Comparison of ENCODE assay signal across 14 cellular contexts in the genomic region with DNA sequence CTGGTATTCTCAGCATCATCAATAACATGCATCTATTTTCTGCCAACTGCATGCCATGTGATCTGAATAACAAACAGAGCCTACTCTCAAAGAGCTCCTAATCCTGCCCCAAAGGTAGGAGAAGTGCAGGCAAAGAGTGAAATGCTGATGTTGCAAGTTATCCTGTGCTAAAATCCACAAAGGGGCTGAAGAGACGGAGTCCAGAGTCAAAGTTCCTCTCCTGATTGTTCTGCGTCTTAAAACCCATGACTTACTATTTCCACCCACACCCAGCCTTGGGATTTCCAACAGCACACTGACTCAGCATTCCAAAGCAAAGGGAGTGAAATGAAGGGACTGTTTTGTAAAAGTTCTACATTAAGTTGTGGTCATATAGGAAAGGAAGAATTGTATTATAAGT. TPM values are rescaled to one million over a fixed set of nuclear protein-coding genes. Genes with fewer than 3 reads are reported as not detected.
DNase-seq lines count a peak whose midpoint lies in the region; ATAC-seq, FAIRE-seq and TF ChIP-seq lines count a peak whose summit lies in the region.
"Had no signal": no experiment of that assay in that cellular context is flagged by ENCODE, and none has a peak within 500 bp of the region (broad histone marks: within the 10 kb centered on the region; RNA-seq: fewer than 3 reads in every experiment).

No MANE protein-coding gene starts in this region.

- TF ChIP-seq RAD21 in H1 (IDR thresholded peaks at IDR 0.05 in 1 of 2, conservative IDR thresholded peaks at IDR 0.05 in 1 of 2; ENCODE audit: low read depth in 2 of 2, low read length in 2 of 2): no peak
- TF ChIP-seq RAD21 in HepG2 (CRISPR knock-in tag; IDR thresholded peaks at IDR 0.05): no peak

- H3K14ac ChIP-seq in H1 (ENCODE audit: insufficient read length): no peak overlapping the region

- CTCF ChIA-PET in H1 (lab: Charles Lee; ENCODE audit: partially characterized antibody) (interaction anchor here (1.4 kb wide), 1 partner anchor 27 kb away, joined by 6 read pairs; no protein-coding TSS in a partner anchor), HepG2 (lab: Yijun Ruan, JAX; ENCODE audit: low intra/inter-chr PET ratio, low total read pairs) (no interaction called here)
- CTCF ChIA-PET in activated naive CD4-positive, alpha-beta T cell treated with anti-CD3 and anti-CD28 coated beads, Interleukin-2, amount 10 ng/mL, durations not matched to agents 7 days and 5 days (lab: Charles Lee): no interaction called here

- H4K8ac ChIP-seq in H1 (ENCODE audit: extremely low read depth, insufficient read depth, low read length): no peak overlapping the region

- no peak for TF ChIP-seq POLR2A in H1 (IDR thresholded peaks at IDR 0.05; ENCODE audit: control extremely low read depth in 1 of 2, low read depth in 2 of 2, low read length in 2 of 2)
- no peak for TF ChIP-seq POLR2A in HepG2 (IDR thresholded peaks at IDR 0.05; ENCODE audit: insufficient read depth in 1 of 2, low read depth in 2 of 2, low read length in 2 of 2)
- TF ChIP-seq POLR2A in erythroblast (IDR thresholded peaks at IDR 0.05; ENCODE audit: low read length): no peak

- no peak overlapping the region for H3K18ac ChIP-seq in H1 (ENCODE audit: extremely low read depth, low read length)

- no peak for TF ChIP-seq EP300 in H1 (IDR thresholded peaks at IDR 0.05; ENCODE audit: borderline replicate concordance in 1 of 2, low read depth in 2 of 2, low read length in 2 of 2)
- no peak for TF ChIP-seq EP300 in HepG2 (IDR thresholded peaks at IDR 0.05; ENCODE audit: low read depth in 2 of 2, low read length in 2 of 2)
- no peak for TF ChIP-seq EP300 in HepG2 (CRISPR knock-in tag; IDR thresholded peaks at IDR 0.05; ENCODE audit: borderline replicate concordance)

- H4K5ac ChIP-seq in H1 (ENCODE audit: insufficient read length, low read depth, low read length): no peak overlapping the region

- H3K9me3 ChIP-seq in H1 (ENCODE audit: insufficient read depth in 2 of 2, low read depth in 1 of 2, low read length in 1 of 2) (no peaks in the 10 kb centered on the region), HepG2 (ENCODE audit: low read length) (no peaks in the 10 kb centered on the region)
- H3K9me3 ChIP-seq: lower lobe of right lung had no signal

- H3K79me2 ChIP-seq in ACC112 (ENCODE audit: control insufficient read depth, insufficient read depth, low read length, unreplicated experiment) (no peaks in the 10 kb centered on the region), H1 (ENCODE audit: control insufficient read depth in 1 of 2, insufficient read depth in 2 of 2, low read length in 2 of 2) (no peaks in the 10 kb centered on the region), HepG2 (ENCODE audit: insufficient read depth, low read length) (no peaks in the 10 kb centered on the region)

- no peak overlapping the region for H2AFZ ChIP-seq in ACC112 (ENCODE audit: low read length, unreplicated experiment)
- peak overlapping the region; percentile 79; the same call in 1 of the 2 replicates for H2AFZ ChIP-seq in H1 (ENCODE audit: low read length)
- no peak overlapping the region for H2AFZ ChIP-seq in HepG2 (ENCODE audit: low read length)

- no peak overlapping the region for H2BK120ac ChIP-seq in H1 (replicated peaks; ENCODE audit: low read depth, low read length)

- H3K27me3 ChIP-seq in ACC112 (ENCODE audit: insufficient read depth, low read length) (no peaks in the 10 kb centered on the region), H1 (replicated peaks in 1 of 4; ENCODE audit: control insufficient read depth in 3 of 4, extremely low read depth in 1 of 4, insufficient read depth in 3 of 4, low read length in 3 of 4) (no peaks in the 10 kb centered on the region), HepG2 (ENCODE audit: control insufficient read depth in 1 of 2, insufficient read depth in 2 of 2, low read length in 2 of 2) (no peaks in the 10 kb centered on the region; a peak in 1 of 5 replicates)

- H2BK5ac ChIP-seq in H1 (ENCODE audit: low read depth, low read length): no peak overlapping the region

- no peak overlapping the region for H3K23ac ChIP-seq in H1 (ENCODE audit: insufficient read length)

- H3K4ac ChIP-seq in H1 (replicated peaks; ENCODE audit: insufficient read length, low read depth, low read length): no peak overlapping the region

- H3K23me2 ChIP-seq in H1 (ENCODE audit: low read depth, low read length): no peaks in the 10 kb centered on the region

- no peak overlapping the region for H2BK20ac ChIP-seq in H1 (ENCODE audit: low read length)

- no peak overlapping the region for H3K4me3 Mint-ChIP-seq in activated naive CD4-positive, alpha-beta T cell treated with anti-CD3 and anti-CD28 coated beads, Interleukin-2, amount 10 ng/mL, durations not matched to agents 7 days and 5 days
- H3K4me3 Mint-ChIP-seq: activated CD4-positive, alpha-beta T cell treated with anti-CD3 and anti-CD28 coated beads, Interleukin-2, amount 10 ng/mL, durations not matched to agents 24 days and 14 days had no signal

- no peaks in the 10 kb centered on the region for H3K4me1 Mint-ChIP-seq in activated naive CD4-positive, alpha-beta T cell treated with anti-CD3 and anti-CD28 coated beads, Interleukin-2, amount 10 ng/mL, durations not matched to agents 7 days and 5 days
- H3K4me1 Mint-ChIP-seq: activated CD4-positive, alpha-beta T cell treated with anti-CD3 and anti-CD28 coated beads, Interleukin-2, amount 10 ng/mL, durations not matched to agents 24 days and 14 days had no signal

- H3K27ac ChIP-seq in ACC112 (ENCODE audit: low read depth, low read length) (peak overlapping the region; percentile 49), H1 (ENCODE audit: low read depth, low read length) (no peak overlapping the region), HepG2 (ENCODE audit: extremely low read length, insufficient read depth, low read length) (no peak overlapping the region)
- H3K27ac ChIP-seq: lower lobe of right lung had no signal

- no peak overlapping the region for H3K56ac ChIP-seq in H1 (replicated peaks; ENCODE audit: insufficient read length, low read depth, low read length)

- H3K4me3 ChIP-seq in ACC112 (ENCODE audit: low read depth, low read length) (no peak overlapping the region), H1 (ENCODE audit: extremely low read depth in 1 of 4, insufficient read depth in 2 of 4, low read depth in 3 of 4, low read length in 4 of 4) (no peak overlapping the region), HepG2 (replicated peaks in 1 of 3; ENCODE audit: insufficient read depth in 1 of 3, low read depth in 2 of 3, low read length in 3 of 3) (no peak overlapping the region)
- H3K4me3 ChIP-seq: lower lobe of right lung had no signal

- no peak overlapping the region for H4K91ac ChIP-seq in H1 (replicated peaks; ENCODE audit: insufficient read length, low read length)

- intact Hi-C loops in HepG2 (cut with micrococcal nuclease; ENCODE audit: unreplicated experiment): no loop called here

- no TSS peak for BruUV-seq in HepG2 (replicated peaks; lab: Mats Ljungman, UMichigan)

- H3K9me3 Mint-ChIP-seq in activated naive CD4-positive, alpha-beta T cell treated with anti-CD3 and anti-CD28 coated beads, Interleukin-2, amount 10 ng/mL, durations not matched to agents 7 days and 5 days: no peaks in the 10 kb centered on the region
- H3K9me3 Mint-ChIP-seq: activated CD4-positive, alpha-beta T cell treated with anti-CD3 and anti-CD28 coated beads, Interleukin-2, amount 10 ng/mL, durations not matched to agents 24 days and 14 days; activated naive CD4-positive, alpha-beta T cell treated with anti-CD3 and anti-CD28 coated beads, Interleukin-2, amount 50 U/mL, for 72 hours had no signal

- POLR2A ChIA-PET in H1 (lab: Charles Lee; ENCODE audit: partially characterized antibody) (no interaction called here), HepG2 (lab: Yijun Ruan, JAX) (no interaction called here)

- 75% methylated on average over 2 of the region's 2 CpGs; no CpG with 5 or more reads in 1 of the 2 experiments for WGBS in H1 (ENCODE audit: extremely low coverage in 1 of 2, insufficient coverage in 1 of 2, insufficient read length in 1 of 2, insufficient replicate concordance in 2 of 2, low coverage in 1 of 2, low lambda C conversion rate in 2 of 2, missing lambda C conversion rate in 1 of 2), 2 experiments
- WGBS in HepG2 (ENCODE audit: low lambda C conversion rate): 3% methylated on average over 2 of the region's 2 CpGs

- no peak overlapping the region for H3K9ac ChIP-seq in H1 (replicated peaks in 1 of 4; ENCODE audit: extremely low read depth in 1 of 4, low read depth in 3 of 4, low read length in 3 of 4)
- no peak overlapping the region for H3K9ac ChIP-seq in HepG2 (ENCODE audit: insufficient read depth, low read depth, low read length)

- H3K36me3 ChIP-seq in ACC112 (ENCODE audit: insufficient read depth, low read length) (no peaks in the 10 kb centered on the region), H1 (ENCODE audit: control insufficient read depth in 2 of 4, insufficient read depth in 4 of 4, low read length in 3 of 4) (no peaks in the 10 kb centered on the region), HepG2 (replicated peaks in 1 of 2; ENCODE audit: control insufficient read depth in 1 of 2, insufficient read depth in 2 of 2, low read length in 2 of 2) (no peaks in the 10 kb centered on the region)
- H3K36me3 ChIP-seq: lower lobe of right lung had no signal

- no peak overlapping the region for H3K27ac Mint-ChIP-seq in activated naive CD4-positive, alpha-beta T cell treated with anti-CD3 and anti-CD28 coated beads, Interleukin-2, amount 10 ng/mL, durations not matched to agents 7 days and 5 days
- H3K27ac Mint-ChIP-seq: activated CD4-positive, alpha-beta T cell treated with anti-CD3 and anti-CD28 coated beads, Interleukin-2, amount 10 ng/mL, durations not matched to agents 24 days and 14 days; activated naive CD4-positive, alpha-beta T cell treated with anti-CD3 and anti-CD28 coated beads, Interleukin-2, amount 50 U/mL, for 72 hours had no signal

- in situ Hi-C loops in HepG2 (cut with HindIII; ENCODE audit: extremely low pct_ligation_motif_present, low pct_unique_long_range_greater_than_20kb): no loop called here

- DNase-seq in M059J (ENCODE audit: low read depth): peak; percentile 50
- DNase-seq in H1 (ENCODE audit: low read depth in 1 of 2, low spot score in 2 of 2): no peak
- no peak for DNase-seq in HepG2 (ENCODE audit: low spot score)
- no peak for DNase-seq in erythroblast (lab: John Stamatoyannopoulos, UW)
- DNase-seq in activated naive CD4-positive, alpha-beta T cell treated with anti-CD3 and anti-CD28 coated beads, Interleukin-2, amount 10 ng/mL, durations not matched to agents 7 days and 5 days: no peak
- DNase-seq: activated CD4-positive, alpha-beta T cell treated with anti-CD3 and anti-CD28 coated beads, Interleukin-2, amount 10 ng/mL, durations not matched to agents 24 days and 14 days; AML-193; lower lobe of right lung; MV-4-11; retina had no signal

- FAIRE-seq in H1 (lab: Jason Lieb, UNC): no peak
- no peak for FAIRE-seq in HepG2 (lab: Jason Lieb, UNC)

- H2BK12ac ChIP-seq in H1 (ENCODE audit: low read depth, low read length): no peak overlapping the region

- H3K4me1 ChIP-seq in ACC112 (ENCODE audit: control insufficient read depth, insufficient read depth, low read length, unreplicated experiment) (peaks cover 13% of the 10 kb centered on the region), H1 (replicated peaks in 1 of 4; ENCODE audit: control insufficient read depth in 3 of 4, insufficient read depth in 4 of 4, low read length in 3 of 4) (peaks cover 0 to 5% (median 1%) of the 10 kb centered on the region in 4 experiments; a peak in 1 of 7 replicates), HepG2 (ENCODE audit: insufficient read depth, low read length) (no peaks in the 10 kb centered on the region)
- H3K4me1 ChIP-seq: lower lobe of right lung had no signal

- H3K79me1 ChIP-seq in H1 (ENCODE audit: low read depth, low read length): no peaks in the 10 kb centered on the region

- TF ChIP-seq CTCF in H1 (IDR thresholded peaks at IDR 0.05; ENCODE audit: control extremely low read depth in 1 of 3, insufficient read depth in 1 of 3, low read depth in 1 of 3, low read length in 3 of 3) (no peak), HepG2 (CRISPR knock-in tag; IDR thresholded peaks at IDR 0.05) (no peak)

- no peak overlapping the region for H2AK5ac ChIP-seq in H1 (ENCODE audit: low read depth, low read length)

- H3K36me3 Mint-ChIP-seq in activated naive CD4-positive, alpha-beta T cell treated with anti-CD3 and anti-CD28 coated beads, Interleukin-2, amount 10 ng/mL, durations not matched to agents 7 days and 5 days: no peaks in the 10 kb centered on the region
- H3K36me3 Mint-ChIP-seq: activated naive CD4-positive, alpha-beta T cell treated with anti-CD3 and anti-CD28 coated beads, Interleukin-2, amount 50 U/mL, for 72 hours had no signal

- H3K4me2 ChIP-seq in H1 (ENCODE audit: insufficient read depth in 1 of 2, low read depth in 2 of 2, low read length in 2 of 2) (no peak overlapping the region), HepG2 (ENCODE audit: low read depth, low read length) (no peak overlapping the region)

- H4K20me1 ChIP-seq in H1 (replicated peaks in 1 of 2; ENCODE audit: control insufficient read depth in 1 of 2, insufficient read depth in 2 of 2, low read length in 2 of 2): no peaks in the 10 kb centered on the region
- no peaks in the 10 kb centered on the region for H4K20me1 ChIP-seq in HepG2 (ENCODE audit: insufficient read depth, low read length)

- no peaks in the 10 kb centered on the region for H3K27me3 Mint-ChIP-seq in activated naive CD4-positive, alpha-beta T cell treated with anti-CD3 and anti-CD28 coated beads, Interleukin-2, amount 10 ng/mL, durations not matched to agents 7 days and 5 days

- no peak for ATAC-seq in HepG2
- ATAC-seq in HG03439 (IDR thresholded peaks at IDR 0.05; ENCODE audit: unreplicated experiment): no peak
- no peak for ATAC-seq in GM18858 (IDR thresholded peaks at IDR 0.05; ENCODE audit: unreplicated experiment)
- ATAC-seq: activated naive CD4-positive, alpha-beta T cell treated with anti-CD3 and anti-CD28 coated beads, Interleukin-2, amount 50 U/mL, for 72 hours; lower lobe of right lung had no signal

- H2BK15ac ChIP-seq in H1 (ENCODE audit: low read length): no peak overlapping the region

RNA-seq across cellular contexts. Expression of a gene that starts 13.6 kb away (rescaled TPM):
- total RNA-seq in M059J (2014; rRNA removed; shearing (Covaris generic)): 2.2 TPM in 1 of 2 replicates, not detected in the other
- total RNA-seq in H1 (2021; fragmentation: NEBNext Ultra II Directional; extraction: Animal tissue kit (Norgen Biotek cat#: 25700)): not detected in 2 replicates
- polyA plus RNA-seq in H1 (2011; rRNA removed) (not detected in 2 replicates), HepG2 (2011; rRNA removed) (not detected in 2 replicates)
- polyA plus RNA-seq in H1 (2011; cell fraction: cytosol; rRNA removed): not detected
- not detected for polyA plus RNA-seq in H1 (2011; cell fraction: nucleus; rRNA removed)
- polyA plus RNA-seq in H1 (2012, experiment 1 of 2): not detected in 4 replicates
- not detected for polyA plus RNA-seq in H1 (2012, experiment 2 of 2)
- not detected for polyA plus RNA-seq in H1 (2013, experiment 1 of 2)
- polyA plus RNA-seq in H1 (2013, experiment 2 of 2): not detected
- polyA minus RNA-seq in H1 (2011; rRNA and poly(A)+ RNA removed): not detected in 2 replicates
- polyA minus RNA-seq in H1 (2011; cell fraction: cytosol; rRNA and poly(A)+ RNA removed): not detected
- polyA minus RNA-seq in H1 (2011; cell fraction: nucleus; rRNA and poly(A)+ RNA removed): not detected
- total RNA-seq in HepG2 (2016; rRNA removed; fragmentation: Illumina TruSeq; extraction: Trizol): not detected in 2 replicates
- not detected in 2 replicates for total RNA-seq in HepG2 (2016; cell fraction: cytosol; rRNA removed; fragmentation: Illumina TruSeq; extraction: Trizol; ENCODE audit: low read depth)
- total RNA-seq in HepG2 (2016; cell fraction: insoluble cytoplasmic fraction; rRNA removed; fragmentation: Illumina TruSeq; extraction: Trizol): not detected in 2 replicates
- total RNA-seq in HepG2 (2016; cell fraction: membrane; rRNA removed; fragmentation: Illumina TruSeq; extraction: Trizol): not detected in 2 replicates
- total RNA-seq in HepG2 (2016; cell fraction: nucleus; rRNA removed; fragmentation: Illumina TruSeq; extraction: Trizol): not detected in 2 replicates
- not detected in 2 replicates for polyA plus RNA-seq in HepG2 (2011; cell fraction: cytosol; rRNA removed)
- polyA plus RNA-seq in HepG2 (2011; cell fraction: nucleus; rRNA removed): not detected in 2 replicates
- polyA plus RNA-seq in HepG2 (2012): not detected in 2 replicates
- not detected in 2 replicates for polyA plus RNA-seq in HepG2 (2016; cell fraction: cytosol; fragmentation: Illumina TruSeq; extraction: Trizol; ENCODE audit: low read depth)
- not detected in 2 replicates for polyA plus RNA-seq in HepG2 (2016; cell fraction: insoluble cytoplasmic fraction; fragmentation: Illumina TruSeq; extraction: Trizol; ENCODE audit: low read depth)
- polyA plus RNA-seq in HepG2 (2016; cell fraction: membrane; fragmentation: Illumina TruSeq; extraction: Trizol; ENCODE audit: low read depth): not detected in 2 replicates
- polyA plus RNA-seq in HepG2 (2016; cell fraction: nucleus; fragmentation: Illumina TruSeq; extraction: Trizol; ENCODE audit: insufficient read depth, low read depth): not detected in 2 replicates
- not detected in 2 replicates for polyA minus RNA-seq in HepG2 (2011; rRNA and poly(A)+ RNA removed; ENCODE audit: low replicate concordance)
- not detected in 2 replicates for polyA minus RNA-seq in HepG2 (2011; cell fraction: cytosol; rRNA and poly(A)+ RNA removed)
- polyA minus RNA-seq in HepG2 (2011; cell fraction: nucleus; rRNA and poly(A)+ RNA removed): not detected in 2 replicates
- total RNA-seq: activated CD4-positive, alpha-beta T cell treated with anti-CD3 and anti-CD28 coated beads, Interleukin-2, amount 10 ng/mL, durations not matched to agents 24 days and 14 days; activated naive CD4-positive, alpha-beta T cell treated with anti-CD3 and anti-CD28 coated beads, Interleukin-2, amount 50 U/mL, for 72 hours; lower lobe of right lung had no signal
